Comparison of ENCODE assay signal across 8 cellular contexts in genomic region chr4:77075869-77076801, GRCh38. TPM values are rescaled to one million over a fixed set of nuclear protein-coding genes. Genes with fewer than 3 reads are reported as not detected.
A peak's percentile ranks its signal among the peaks of the same experiment; 100 is the strongest.
DNase-seq lines count a peak whose midpoint lies in the region; TF ChIP-seq lines count a peak whose summit lies in the region.

Gene CCNI, minus strand, starts transcription at chr4:77075989. Its CDS starts 9,627 bp downstream, at chr4:77066362.

- peaks cover 34% of the 10 kb centered on the region for H3K4me1 Mint-ChIP-seq in nephron progenitor cell
- H3K4me1 Mint-ChIP-seq in stimulated activated naive CD8-positive, alpha-beta T cell treated with anti-CD3 and anti-CD28 coated beads, Interleukin-15, Interleukin-2, amounts not matched to agents 100 ng/mL and 50 ng/mL, for 24 hours (ENCODE audit: low read depth): peaks cover 54% of the 10 kb centered on the region

- peaks cover 15% of the 10 kb centered on the region for H3K36me3 Mint-ChIP-seq in nephron progenitor cell (ENCODE audit: low read depth)
- peaks cover 18% of the 10 kb centered on the region for H3K36me3 Mint-ChIP-seq in stimulated activated naive CD8-positive, alpha-beta T cell treated with anti-CD3 and anti-CD28 coated beads, Interleukin-15, Interleukin-2, amounts not matched to agents 100 ng/mL and 50 ng/mL, for 24 hours (ENCODE audit: low read depth)

- peak within 1 kb of the TSS; percentile 76 for H2AFZ ChIP-seq in MM.1S (ENCODE audit: low read length)

- DNase-seq in HAP-1 (ENCODE audit: low spot score in 2 of 2) (peak; percentile 89 to 97), MM.1S (peak; percentile 97), SHP77 treated with DMSO at 0.1 percent for 48 hours (lab: John Stamatoyannopoulos, UW) (peak; percentile 95), fibroblast of the aortic adventitia (ENCODE audit: low read depth) (peak; percentile 99), nephron progenitor cell (peak; percentile 97)
- peak; percentile 96 for DNase-seq in activated effector memory CD4-positive, alpha-beta T cell treated with anti-CD3 and anti-CD28 coated beads, Interleukin-2, amount 50 U/mL, for 16 hours

- H3F3A ChIP-seq in MM.1S (ENCODE audit: insufficient read depth, low read length): peaks cover 10% of the 10 kb centered on the region; the same call in 1 of the 2 replicates

- H3K9me3 ChIP-seq in ES-I3 (ENCODE audit: control insufficient read depth, insufficient read depth, low read length) (no peaks in the 10 kb centered on the region), HAP-1 (no peaks in the 10 kb centered on the region), MM.1S (replicated peaks; ENCODE audit: insufficient read depth, low read length) (no peaks in the 10 kb centered on the region)

- peaks cover 49% of the 10 kb centered on the region for H3K79me2 ChIP-seq in MM.1S (ENCODE audit: low read length)

- peak within 1 kb of the TSS; percentile 100 for H3K27ac Mint-ChIP-seq in nephron progenitor cell
- H3K27ac Mint-ChIP-seq in stimulated activated naive CD8-positive, alpha-beta T cell treated with anti-CD3 and anti-CD28 coated beads, Interleukin-15, Interleukin-2, amounts not matched to agents 100 ng/mL and 50 ng/mL, for 24 hours: peak within 1 kb of the TSS; percentile 99

- peak within 1 kb of the TSS; percentile 84 for H3K27ac ChIP-seq in MM.1S (ENCODE audit: low read length)

- H3K4me3 ChIP-seq in HAP-1 (peak within 1 kb of the TSS; percentile 96), MM.1S (ENCODE audit: low read length) (peak within 1 kb of the TSS; percentile 79), fibroblast of the aortic adventitia (ENCODE audit: low read depth, low read length) (peak within 1 kb of the TSS; percentile 83)

- H3K36me3 ChIP-seq in ES-I3 (ENCODE audit: insufficient read depth, low read length) (no peaks in the 10 kb centered on the region), HAP-1 (replicated peaks) (no peaks in the 10 kb centered on the region), MM.1S (replicated peaks; ENCODE audit: insufficient read depth, low read length) (no peaks in the 10 kb centered on the region)

- H3K9me2 ChIP-seq in MM.1S (replicated peaks; ENCODE audit: insufficient read depth, low read length): no peaks in the 10 kb centered on the region

- H3K27me3 ChIP-seq in HAP-1 (ENCODE audit: low read depth) (no peaks in the 10 kb centered on the region), MM.1S (replicated peaks; ENCODE audit: insufficient read depth, low read length) (no peaks in the 10 kb centered on the region)

- H3K4me1 ChIP-seq in ES-I3 (ENCODE audit: insufficient read depth, low read length) (no peaks in the 10 kb centered on the region; the same call in 1 of the 2 replicates), HAP-1 (peaks cover 24% of the 10 kb centered on the region), MM.1S (ENCODE audit: low read length) (peaks cover 27% of the 10 kb centered on the region)

- in situ Hi-C loops in HAP-1 (cut with MboI; ENCODE audit: low sequenced_read_pairs): loop anchor here (10.0 kb wide), 1 partner anchor 79 kb away; the partner anchor contains the start of gene CCNG2

- no peak for TF ChIP-seq CTCF in MM.1S (IDR thresholded peaks at IDR 0.05; ENCODE audit: low read length)
- no peak for TF ChIP-seq CTCF in fibroblast of the aortic adventitia (IDR thresholded peaks at IDR 0.05; ENCODE audit: insufficient read depth, low read length)
- no peak for TF ChIP-seq CTCF in nephron progenitor cell (IDR thresholded peaks at IDR 0.05)

- H3K9me3 Mint-ChIP-seq in nephron progenitor cell: peaks cover 8% of the 10 kb centered on the region
- no peaks in the 10 kb centered on the region for H3K9me3 Mint-ChIP-seq in stimulated activated naive CD8-positive, alpha-beta T cell treated with anti-CD3 and anti-CD28 coated beads, Interleukin-15, Interleukin-2, amounts not matched to agents 100 ng/mL and 50 ng/mL, for 24 hours

- H3K4me3 Mint-ChIP-seq in nephron progenitor cell: no peak within 1 kb of the TSS
- no peak within 1 kb of the TSS for H3K4me3 Mint-ChIP-seq in stimulated activated naive CD8-positive, alpha-beta T cell treated with anti-CD3 and anti-CD28 coated beads, Interleukin-15, Interleukin-2, amounts not matched to agents 100 ng/mL and 50 ng/mL, for 24 hours

- peak within 1 kb of the TSS; percentile 97 for H3K9ac ChIP-seq in ES-I3 (ENCODE audit: low read depth, low read length)
- H3K9ac ChIP-seq in MM.1S (ENCODE audit: low read length): peak within 1 kb of the TSS; percentile 90

- H3K4me2 ChIP-seq in MM.1S (ENCODE audit: low read depth, low read length): peak within 1 kb of the TSS; percentile 60

- peaks cover 3% of the 10 kb centered on the region for H3K27me3 Mint-ChIP-seq in nephron progenitor cell (ENCODE audit: low read depth, poor library complexity)
- H3K27me3 Mint-ChIP-seq in stimulated activated naive CD8-positive, alpha-beta T cell treated with anti-CD3 and anti-CD28 coated beads, Interleukin-15, Interleukin-2, amounts not matched to agents 100 ng/mL and 50 ng/mL, for 24 hours: peaks cover 7% of the 10 kb centered on the region

- peaks cover 26% of the 10 kb centered on the region for H4K20me1 ChIP-seq in MM.1S (ENCODE audit: insufficient read depth, low read length)

RNA-seq across cellular contexts. Expression of gene CCNI, which starts in this region (rescaled TPM):
- 136 and 190 TPM in 2 replicates for total RNA-seq in fibroblast of the aortic adventitia (ENCODE audit: low replicate concordance)

Comparison
In these comparisons a context has a peak if more than half of its experiments do, and no peak if none do; other contexts are left out.
1. Peak in every context shown above with its lines: DNase-seq, H3K4me3 ChIP-seq and H3K27ac ChIP-seq.